Comparison of ENCODE assay signal across 1 cellular context in the genomic region with DNA sequence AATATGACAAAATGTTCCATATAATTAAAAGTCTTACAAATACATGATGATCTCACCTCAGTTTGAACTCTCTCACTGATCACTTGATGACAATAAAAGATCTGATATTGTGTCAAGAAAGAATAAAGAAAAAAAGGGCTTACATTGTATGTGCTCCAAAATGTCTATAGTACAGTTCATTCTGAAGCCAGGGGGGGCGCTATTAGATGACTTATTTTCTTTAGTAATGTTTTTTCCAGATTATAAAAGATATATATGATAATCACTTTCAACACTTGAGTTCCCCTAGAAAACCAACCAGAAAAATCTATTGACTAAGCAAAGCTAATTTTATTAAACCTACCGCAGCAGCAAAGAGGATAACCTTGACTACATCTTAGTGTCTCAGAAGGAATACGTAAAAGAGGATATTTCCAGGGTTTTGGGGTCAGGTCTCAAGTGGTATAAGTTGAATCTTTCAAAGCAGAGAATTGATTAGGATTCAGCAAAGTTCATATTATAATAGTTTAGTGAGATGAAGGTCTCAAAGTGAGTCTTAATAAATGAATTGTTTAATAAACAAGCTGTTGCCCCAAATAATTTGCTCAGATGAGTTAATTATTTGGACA.
TF ChIP-seq lines count a peak whose summit lies in the region.

No MANE protein-coding gene starts in this region.

TF ChIP-seq in liver, 16 proteins besides CTCF, POLR2A, EP300 and RAD21 (continued from another document):
- no peak for TF ChIP-seq ZBTB33 (IDR thresholded peaks at IDR 0.05)
- TF ChIP-seq EGR1 (IDR thresholded peaks at IDR 0.05; ENCODE audit: low read depth in 2 of 2) = no peak
- TF ChIP-seq HNF4G (IDR thresholded peaks at IDR 0.05) = no peak
- TF ChIP-seq TAF1 (conservative IDR thresholded peaks at IDR 0.05) = no peak
- TF ChIP-seq RXRA (IDR thresholded peaks at IDR 0.05) = no peak
- no peak for TF ChIP-seq SP1 (IDR thresholded peaks at IDR 0.05)
- TF ChIP-seq GABPA (IDR thresholded peaks at IDR 0.05 in 1 of 2, conservative IDR thresholded peaks at IDR 0.05 in 1 of 2) = no peak
- no peak for TF ChIP-seq FOXA1 (IDR thresholded peaks at IDR 0.05)
- TF ChIP-seq, protein P1, sequence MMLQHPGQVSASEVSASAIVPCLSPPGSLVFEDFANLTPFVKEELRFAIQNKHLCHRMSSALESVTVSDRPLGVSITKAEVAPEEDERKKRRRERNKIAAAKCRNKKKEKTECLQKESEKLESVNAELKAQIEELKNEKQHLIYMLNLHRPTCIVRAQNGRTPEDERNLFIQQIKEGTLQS (IDR thresholded peaks at IDR 0.05) = no peak
